In genomic region chr3:46013316-46014094, GRCh38 we compare ENCODE assay signal across 17 cellular contexts. TPM values are rescaled to one million over a fixed set of nuclear protein-coding genes. Genes with fewer than 3 reads are reported as not detected.
DNase-seq lines count a peak whose midpoint lies in the region; ATAC-seq lines count a peak whose summit lies in the region.
"Had no signal": no experiment of that assay in that cellular context is flagged by ENCODE, and none has a peak within 500 bp of the region (broad histone marks: within the 10 kb centered on the region; RNA-seq: fewer than 3 reads in every experiment).

No MANE protein-coding gene starts in this region.

- DNase-seq in activated naive CD8-positive, alpha-beta T cell treated with anti-CD3 and anti-CD28 coated beads, Interleukin-2, amount 50 U/mL, for 24 hours = no peak
- no peak for DNase-seq in activated naive CD8-positive, alpha-beta T cell treated with anti-CD3 and anti-CD28 coated beads for 36 hours
- no peak for DNase-seq in effector memory CD8-positive, alpha-beta T cell
- DNase-seq in natural killer cell treated with Interleukin-12 subunit alpha and Interleukin-12 subunit beta and Interleukin-15 and Interleukin-18, amount 100 ng/mL, for 72 hours (ENCODE audit: low spot score) = no peak
- no peak for DNase-seq in activated effector memory CD4-positive, alpha-beta T cell treated with anti-CD3 and anti-CD28 coated beads, Interleukin-2, amount 50 U/mL, for 16 hours
- DNase-seq in middle frontal gyrus (ENCODE audit: extremely low spot score, low spot score) = no peak
- no peak for DNase-seq in SJCRH30
- DNase-seq: Calu3; CD8-positive, alpha-beta T cell; EL; NCI-H1092 treated with DMSO at 0.1 percent for 48 hours; NCI-H2081; NCI-H774; SIG-M5 had no signal

- no peak overlapping the region for H3K4me3 Mint-ChIP-seq in activated naive CD8-positive, alpha-beta T cell treated with anti-CD3 and anti-CD28 coated beads, Interleukin-2, amount 50 U/mL, for 24 hours
- H3K4me3 Mint-ChIP-seq in activated naive CD8-positive, alpha-beta T cell treated with anti-CD3 and anti-CD28 coated beads for 36 hours = no peak overlapping the region
- H3K4me3 Mint-ChIP-seq in effector memory CD8-positive, alpha-beta T cell = no peak overlapping the region
- H3K4me3 Mint-ChIP-seq in natural killer cell treated with Interleukin-12 subunit alpha and Interleukin-12 subunit beta and Interleukin-15 and Interleukin-18, amount 100 ng/mL, for 72 hours = no peak overlapping the region
- H3K4me3 Mint-ChIP-seq: CD8-positive, alpha-beta T cell had no signal

- peak; percentile 27 for ATAC-seq in activated naive CD8-positive, alpha-beta T cell treated with anti-CD3 and anti-CD28 coated beads, Interleukin-2, amount 50 U/mL, for 24 hours
- ATAC-seq in effector memory CD8-positive, alpha-beta T cell (replicated peaks) = peak; percentile 54
- ATAC-seq in natural killer cell treated with Interleukin-12 subunit alpha and Interleukin-12 subunit beta and Interleukin-15 and Interleukin-18, amount 100 ng/mL, for 72 hours = peak; percentile 57 to 59
- ATAC-seq: A549; CD8-positive, alpha-beta T cell had no signal

- H3K27me3 Mint-ChIP-seq in activated naive CD8-positive, alpha-beta T cell treated with anti-CD3 and anti-CD28 coated beads, Interleukin-2, amount 50 U/mL, for 24 hours = peaks cover 6% of the 10 kb centered on the region
- peaks cover 4% of the 10 kb centered on the region for H3K27me3 Mint-ChIP-seq in activated naive CD8-positive, alpha-beta T cell treated with anti-CD3 and anti-CD28 coated beads for 36 hours
- no peaks in the 10 kb centered on the region for H3K27me3 Mint-ChIP-seq in effector memory CD8-positive, alpha-beta T cell
- peaks cover 29 to 51% of the 10 kb centered on the region in 2 donors for H3K27me3 Mint-ChIP-seq in natural killer cell treated with Interleukin-12 subunit alpha and Interleukin-12 subunit beta and Interleukin-15 and Interleukin-18, amount 100 ng/mL, for 72 hours

- H3K4me1 Mint-ChIP-seq in activated naive CD8-positive, alpha-beta T cell treated with anti-CD3 and anti-CD28 coated beads, Interleukin-2, amount 50 U/mL, for 24 hours = peaks cover 41% of the 10 kb centered on the region
- H3K4me1 Mint-ChIP-seq in activated naive CD8-positive, alpha-beta T cell treated with anti-CD3 and anti-CD28 coated beads for 36 hours = peaks cover 33% of the 10 kb centered on the region
- H3K4me1 Mint-ChIP-seq in effector memory CD8-positive, alpha-beta T cell (ENCODE audit: low read depth in 2 of 2) = peaks cover 7 to 9% of the 10 kb centered on the region in 2 donors
- H3K4me1 Mint-ChIP-seq in natural killer cell treated with Interleukin-12 subunit alpha and Interleukin-12 subunit beta and Interleukin-15 and Interleukin-18, amount 100 ng/mL, for 72 hours (ENCODE audit: low read depth in 2 of 2) = peaks cover 34 to 44% of the 10 kb centered on the region in 2 donors

- no peaks in the 10 kb centered on the region for H3K4me1 ChIP-seq in SJCRH30
- H3K4me1 ChIP-seq: A549 had no signal

- H3K27me3 ChIP-seq in SJCRH30 = no peaks in the 10 kb centered on the region

- H3K36me3 ChIP-seq in SJCRH30 = no peaks in the 10 kb centered on the region

- no peaks in the 10 kb centered on the region for H3K9me3 Mint-ChIP-seq in activated naive CD8-positive, alpha-beta T cell treated with anti-CD3 and anti-CD28 coated beads, Interleukin-2, amount 50 U/mL, for 24 hours
- peaks cover 6% of the 10 kb centered on the region for H3K9me3 Mint-ChIP-seq in activated naive CD8-positive, alpha-beta T cell treated with anti-CD3 and anti-CD28 coated beads for 36 hours
- no peaks in the 10 kb centered on the region for H3K9me3 Mint-ChIP-seq in effector memory CD8-positive, alpha-beta T cell
- no peaks in the 10 kb centered on the region for H3K9me3 Mint-ChIP-seq in natural killer cell treated with Interleukin-12 subunit alpha and Interleukin-12 subunit beta and Interleukin-15 and Interleukin-18, amount 100 ng/mL, for 72 hours
- H3K9me3 Mint-ChIP-seq: CD8-positive, alpha-beta T cell had no signal

- no peak overlapping the region for H3K27ac Mint-ChIP-seq in activated naive CD8-positive, alpha-beta T cell treated with anti-CD3 and anti-CD28 coated beads, Interleukin-2, amount 50 U/mL, for 24 hours
- no peak overlapping the region for H3K27ac Mint-ChIP-seq in activated naive CD8-positive, alpha-beta T cell treated with anti-CD3 and anti-CD28 coated beads for 36 hours
- H3K27ac Mint-ChIP-seq in effector memory CD8-positive, alpha-beta T cell = peak overlapping the region in 1 of 2 donors; percentile 45
- H3K27ac Mint-ChIP-seq in natural killer cell treated with Interleukin-12 subunit alpha and Interleukin-12 subunit beta and Interleukin-15 and Interleukin-18, amount 100 ng/mL, for 72 hours = peak overlapping the region in 1 of 2 donors; percentile 43
- H3K27ac Mint-ChIP-seq: CD8-positive, alpha-beta T cell had no signal

- H3K9me3 ChIP-seq in SJCRH30 (replicated peaks) = no peaks in the 10 kb centered on the region
- H3K9me3 ChIP-seq: A549 had no signal

- H3K4me3 ChIP-seq in SJCRH30 = no peak overlapping the region
- H3K4me3 ChIP-seq: A549 had no signal

- no peak overlapping the region for H3K27ac ChIP-seq in SJCRH30
- H3K27ac ChIP-seq: A549 had no signal

- no peaks in the 10 kb centered on the region for H3K36me3 Mint-ChIP-seq in activated naive CD8-positive, alpha-beta T cell treated with anti-CD3 and anti-CD28 coated beads, Interleukin-2, amount 50 U/mL, for 24 hours (ENCODE audit: low read depth)
- H3K36me3 Mint-ChIP-seq in activated naive CD8-positive, alpha-beta T cell treated with anti-CD3 and anti-CD28 coated beads for 36 hours = peaks cover 5% of the 10 kb centered on the region
- H3K36me3 Mint-ChIP-seq in effector memory CD8-positive, alpha-beta T cell (ENCODE audit: insufficient read depth) = no peaks in the 10 kb centered on the region
- H3K36me3 Mint-ChIP-seq in natural killer cell treated with Interleukin-12 subunit alpha and Interleukin-12 subunit beta and Interleukin-15 and Interleukin-18, amount 100 ng/mL, for 72 hours = no peaks in the 10 kb centered on the region
- H3K36me3 Mint-ChIP-seq: CD8-positive, alpha-beta T cell had no signal

RNA-seq across cellular contexts. Expression of gene XCR1, which starts 13.8 kb away (rescaled TPM):
- not detected for total RNA-seq in activated naive CD8-positive, alpha-beta T cell treated with anti-CD3 and anti-CD28 coated beads for 36 hours
- not detected for total RNA-seq in natural killer cell treated with Interleukin-12 subunit alpha and Interleukin-12 subunit beta and Interleukin-15 and Interleukin-18, amount 100 ng/mL, for 72 hours
- not detected in 2 replicates for total RNA-seq in SJCRH30 (2014; rRNA removed; shearing (Covaris generic))
- total RNA-seq: Calu3; CD8-positive, alpha-beta T cell; NCI-H460; RPMI7951 had no signal

RNA-seq across cellular contexts. Expression of gene FYCO1, which starts 17.9 kb away (rescaled TPM):
- 10 to 100 TPM in 1 of 2 experiments, 1 to 10 TPM in 1; 9.4 to 10.2 TPM for total RNA-seq in activated naive CD8-positive, alpha-beta T cell treated with anti-CD3 and anti-CD28 coated beads for 36 hours
- 10 to 100 TPM; 14.6 to 30.3 TPM for total RNA-seq in natural killer cell treated with Interleukin-12 subunit alpha and Interleukin-12 subunit beta and Interleukin-15 and Interleukin-18, amount 100 ng/mL, for 72 hours
- total RNA-seq in SJCRH30 (2014; rRNA removed; shearing (Covaris generic)) = 6.5 and 7.2 TPM in 2 replicates
